Comparison of ENCODE assay signal across 11 cellular contexts in the genomic region with DNA sequence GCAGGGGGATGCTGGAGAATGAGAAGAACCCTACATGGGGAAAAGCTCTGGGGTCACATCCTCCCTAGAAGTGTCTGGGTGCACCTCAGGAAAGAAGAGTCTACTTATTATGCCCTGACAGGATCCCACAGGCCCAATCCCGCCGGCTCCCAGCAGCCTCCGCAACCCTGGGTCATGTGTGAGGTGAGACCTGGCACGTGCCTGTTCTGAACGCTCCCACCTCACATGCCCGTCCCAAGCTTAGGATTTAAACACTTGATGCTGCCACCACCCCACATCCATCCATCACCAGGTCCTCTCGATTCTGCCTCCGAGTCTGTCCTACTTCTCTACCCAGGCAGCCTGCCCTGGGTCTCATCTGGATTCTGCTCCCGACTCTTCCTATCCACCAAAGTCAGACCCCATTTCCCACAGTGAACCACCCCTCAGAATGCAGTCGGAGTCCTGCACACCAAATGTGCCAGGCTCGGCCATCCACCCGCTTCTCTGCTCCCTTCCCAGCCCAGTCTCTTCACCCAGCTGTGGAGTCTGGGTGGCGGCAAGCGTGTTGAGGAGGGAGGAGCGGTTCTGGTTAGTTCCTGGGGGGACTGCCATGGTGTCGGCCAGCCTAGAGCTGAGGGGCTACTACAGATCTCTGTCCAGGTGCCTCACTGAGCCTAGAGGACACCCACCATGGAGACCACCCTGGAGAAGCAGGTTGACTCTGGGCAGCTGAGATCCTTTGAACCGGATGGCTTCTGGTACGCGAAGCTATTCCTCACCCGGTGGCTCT. TPM values are rescaled to one million over a fixed set of nuclear protein-coding genes. Genes with fewer than 3 reads are reported as not detected.
DNase-seq lines count a peak whose midpoint lies in the region; ATAC-seq and TF ChIP-seq lines count a peak whose summit lies in the region.
"Had no signal": no experiment of that assay in that cellular context is flagged by ENCODE, and none has a peak within 500 bp of the region (broad histone marks: within the 10 kb centered on the region; RNA-seq: fewer than 3 reads in every experiment).

No MANE protein-coding gene starts in this region.

- H3K4me2 ChIP-seq in BLaER1 treated with 17β-estradiol and CSF1 and Interleukin-3, amounts not matched to agents 10 nM and 100 nM, result peak overlapping the region; percentile 89 to 97 (median 93)

- H3K27me3 Mint-ChIP-seq in IgD-negative memory B cell (no peaks in the 10 kb centered on the region), natural killer cell (ENCODE audit: low read depth in 2 of 2) (no peaks in the 10 kb centered on the region)

- peaks cover 6 to 100% (median 92%) of the 10 kb centered on the region in 11 experiments; a peak in 20 of 22 replicates for H4K20me1 ChIP-seq in BLaER1 treated with 17β-estradiol and CSF1 and Interleukin-3, amounts not matched to agents 10 nM and 100 nM

- H3K4me1 ChIP-seq in BLaER1 treated with 17β-estradiol and CSF1 and Interleukin-3, amounts not matched to agents 10 nM and 100 nM, result peaks cover 97 to 100% (median 100%) of the 10 kb centered on the region in 10 experiments

- peak overlapping the region in 10 of 11 experiments; percentile 7 to 59 (median 36); a peak in 16 of 22 replicates for H3K9ac ChIP-seq in BLaER1 treated with 17β-estradiol and CSF1 and Interleukin-3, amounts not matched to agents 10 nM and 100 nM
- H3K9ac ChIP-seq: GM23248 had no signal

- H3K4me3 Mint-ChIP-seq in IgD-negative memory B cell (peak overlapping the region; percentile 67 to 91 (median 86)), natural killer cell (peak overlapping the region; percentile 88)

- H3K9me3 Mint-ChIP-seq in IgD-negative memory B cell, result no peaks in the 10 kb centered on the region
- H3K9me3 Mint-ChIP-seq in natural killer cell, result no peaks in the 10 kb centered on the region

- H3K4me3 ChIP-seq in BLaER1 treated with 17β-estradiol and CSF1 and Interleukin-3, amounts not matched to agents 10 nM and 100 nM, result no peak overlapping the region; a peak in 2 of 20 replicates
- H3K4me3 ChIP-seq: GM23248, thyroid gland had no signal

- TF ChIP-seq CTCF in natural killer cell (IDR thresholded peaks at IDR 0.05), result no peak

- peaks cover 62 to 91% (median 74%) of the 10 kb centered on the region in 3 donors for H3K4me1 Mint-ChIP-seq in IgD-negative memory B cell
- peaks cover 91 to 99% of the 10 kb centered on the region in 2 donors for H3K4me1 Mint-ChIP-seq in natural killer cell

- no peaks in the 10 kb centered on the region for H3K27me3 ChIP-seq in BLaER1 treated with 17β-estradiol and CSF1 and Interleukin-3, amounts not matched to agents 10 nM and 100 nM
- H3K27me3 ChIP-seq: thyroid gland had no signal

- no peaks in the 10 kb centered on the region for H3K9me3 ChIP-seq in BLaER1 treated with 17β-estradiol and CSF1 and Interleukin-3, amounts not matched to agents 10 nM and 100 nM (replicated peaks in 1 of 11)
- H3K9me3 ChIP-seq: thyroid gland had no signal

- H3K36me3 Mint-ChIP-seq in IgD-negative memory B cell (peaks cover 4% of the 10 kb centered on the region), natural killer cell (no peaks in the 10 kb centered on the region)

- peak overlapping the region; percentile 94 to 99 (median 98) for H3K27ac Mint-ChIP-seq in IgD-negative memory B cell
- peak overlapping the region; percentile 96 to 98 for H3K27ac Mint-ChIP-seq in natural killer cell

- no peak for ATAC-seq in natural killer cell
- ATAC-seq in GM21447 (IDR thresholded peaks at IDR 0.05; ENCODE audit: unreplicated experiment), result no peak

- DNase-seq in astrocyte of the hippocampus (ENCODE audit: low read depth, low spot score) (peak; percentile 0), natural killer cell (no peak), RKO (ENCODE audit: low spot score) (no peak), SIG-M5 treated with dmso at 0.1 percent for 504 hours (lab: John Stamatoyannopoulos, UW; ENCODE audit: unreplicated experiment) (no peak), RPMI8226 (no peak)
- DNase-seq: GM23248, NCI-H1436 had no signal

- peak overlapping the region in 10 of 11 experiments; percentile 39 to 92 (median 84); a peak in 18 of 22 replicates for H3K27ac ChIP-seq in BLaER1 treated with 17β-estradiol and CSF1 and Interleukin-3, amounts not matched to agents 10 nM and 100 nM
- H3K27ac ChIP-seq: thyroid gland had no signal

- intact Hi-C loops in natural killer cell (cut with micrococcal nuclease), result loop anchor here (10.0 kb wide), 2 partner anchors 470 to 1040 kb away; a partner anchor contains a TSS

- peaks cover 25 to 68% (median 55%) of the 10 kb centered on the region in 11 experiments for H3K36me3 ChIP-seq in BLaER1 treated with 17β-estradiol and CSF1 and Interleukin-3, amounts not matched to agents 10 nM and 100 nM

RNA-seq across cellular contexts. Expression of a gene that starts 23.9 kb away (rescaled TPM):
- polyA plus RNA-seq in IgD-negative memory B cell, result 90.6 TPM
- total RNA-seq in natural killer cell, result 100 to 1,000 TPM in 1 of 3 donors, 10 to 100 TPM in 2; 94.7 to 143 (median 95.1) TPM
